In genomic region chr21:34788879-34789278, GRCh38 we compare ENCODE assay signal across 18 cellular contexts.
"Had no signal": no experiment of that assay in that cellular context is flagged by ENCODE, and none has a peak within 500 bp of the region (broad histone marks: within the 10 kb centered on the region; RNA-seq: fewer than 3 reads in every experiment).

No MANE protein-coding gene starts in this region.

- H3K4me3 ChIP-seq: lower lobe of right lung, sigmoid colon, stomach, thoracic aorta, upper lobe of right lung had no signal

- H3K9me3 ChIP-seq: lower lobe of right lung, sigmoid colon, stomach, thoracic aorta, upper lobe of right lung had no signal

- H3K27me3 ChIP-seq: sigmoid colon, stomach, upper lobe of right lung had no signal

- H3K79me2 ChIP-seq: parathyroid adenoma had no signal

- ATAC-seq: left cardiac atrium, lower lobe of right lung, upper lobe of right lung had no signal

- H3K4me1 Mint-ChIP-seq: immature natural killer cell had no signal

- H3K4me3 Mint-ChIP-seq: immature natural killer cell, mesothelial cell of epicardium had no signal

- FAIRE-seq: astrocyte, frontal cortex had no signal

- H3K9ac ChIP-seq: parathyroid adenoma had no signal

- H3K27ac Mint-ChIP-seq: mesothelial cell of epicardium had no signal

- DNase-seq: activated CD4-positive, alpha-beta T cell treated with anti-CD3 and anti-CD28 coated beads, Interleukin-2, amount 50 U/mL, for 48 hours; activated CD4-positive, CD25-positive, alpha-beta regulatory T cell treated with anti-CD3 and anti-CD28 coated beads, Interleukin-2, amount 50 U/mL, for 72 hours; activated effector memory CD4-positive, alpha-beta T cell treated with anti-CD3 and anti-CD28 coated beads, Interleukin-2, amount 50 U/mL, for 16 hours; head of caudate nucleus; immature natural killer cell; left cardiac atrium; lower lobe of right lung; sigmoid colon; stimulated activated CD4-positive, alpha-beta T cell treated with anti-CD3 and anti-CD28 coated beads, Interleukin-1b, Interleukin-23, amount 100 ng/mL, for 48 hours; stomach; T-helper 1 cell; upper lobe of right lung had no signal

- H3K27ac ChIP-seq: epithelial cell of prostate, lower lobe of right lung, parathyroid adenoma, sigmoid colon, stomach, thoracic aorta, upper lobe of right lung had no signal

- H3K36me3 ChIP-seq: thoracic aorta had no signal

- H3K4me1 ChIP-seq: lower lobe of right lung, parathyroid adenoma, sigmoid colon, upper lobe of right lung had no signal

- H3K9me3 Mint-ChIP-seq: immature natural killer cell, mesothelial cell of epicardium had no signal

- H2AFZ ChIP-seq: parathyroid adenoma had no signal
